Comparison of ENCODE assay signal across 25 cellular contexts in the genomic region with DNA sequence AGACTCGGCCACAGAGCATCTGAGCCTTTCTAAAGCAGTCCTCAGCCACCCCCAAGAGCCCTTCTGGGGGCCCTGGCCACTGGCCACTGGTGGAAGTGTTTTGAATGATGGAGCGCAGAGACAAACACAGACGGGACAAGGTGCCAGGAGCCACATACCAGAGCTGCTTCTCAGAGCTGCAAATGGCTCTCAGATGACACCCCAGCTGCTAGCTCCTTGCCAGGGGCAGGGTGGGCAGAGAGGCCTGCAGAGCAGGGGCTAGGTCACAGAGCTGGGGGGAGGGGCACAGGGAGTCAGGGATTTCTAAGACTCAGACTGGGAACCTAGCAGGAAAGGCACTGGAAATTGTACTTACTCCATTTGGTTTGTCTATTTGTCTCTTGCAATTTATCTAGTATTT. TPM values are rescaled to one million over a fixed set of nuclear protein-coding genes. Genes with fewer than 3 reads are reported as not detected.
DNase-seq lines count a peak whose midpoint lies in the region; ATAC-seq and TF ChIP-seq lines count a peak whose summit lies in the region.
"Had no signal": no experiment of that assay in that cellular context is flagged by ENCODE, and none has a peak within 500 bp of the region (broad histone marks: within the 10 kb centered on the region; RNA-seq: fewer than 3 reads in every experiment).

No MANE protein-coding gene starts in this region.

- H3K4me2 ChIP-seq in GM23248 (ENCODE audit: unreplicated experiment) = no peak overlapping the region

- no peak overlapping the region for H3K9ac ChIP-seq in GM23248

- H2AFZ ChIP-seq in GM23248 = no peak overlapping the region

- H3K4me1 ChIP-seq in BE2C (peaks cover 18% of the 10 kb centered on the region), GM23248 (ENCODE audit: insufficient read depth) (peaks cover 6% of the 10 kb centered on the region)
- H3K4me1 ChIP-seq: transverse colon had no signal

- no peaks in the 10 kb centered on the region for H3K9me2 ChIP-seq in GM23248 (ENCODE audit: insufficient read depth)

- H3K36me3 Mint-ChIP-seq in endothelial cell (ENCODE audit: low read depth, unreplicated experiment) (no peaks in the 10 kb centered on the region), nephron progenitor cell (ENCODE audit: low read depth) (no peaks in the 10 kb centered on the region)
- no peaks in the 10 kb centered on the region for H3K36me3 Mint-ChIP-seq in activated T-cell treated with anti-CD3 and anti-CD28 coated beads, Interleukin-2, amount 50 U/mL, for 24 hours (ENCODE audit: low read depth)
- H3K36me3 Mint-ChIP-seq: naive B cell had no signal

- H3K27me3 Mint-ChIP-seq in endothelial cell (ENCODE audit: unreplicated experiment) = peaks cover 8% of the 10 kb centered on the region
- H3K27me3 Mint-ChIP-seq in nephron progenitor cell (ENCODE audit: low read depth, poor library complexity) = peaks cover 3% of the 10 kb centered on the region
- no peaks in the 10 kb centered on the region for H3K27me3 Mint-ChIP-seq in activated T-cell treated with anti-CD3 and anti-CD28 coated beads, Interleukin-2, amount 50 U/mL, for 24 hours

- H3K79me2 ChIP-seq in GM23248 (ENCODE audit: insufficient read depth) = no peaks in the 10 kb centered on the region

- 29 to 30% methylated on average over 3 of the region's 3 CpGs for WGBS in GM23248 (ENCODE audit: low coverage in 1 of 2, low lambda C conversion rate in 2 of 2, missing lambda C conversion rate in 2 of 2), 2 experiments

- H3K27me3 ChIP-seq in BE2C (no peaks in the 10 kb centered on the region), GM23248 (replicated peaks; ENCODE audit: insufficient read depth) (peaks cover 26% of the 10 kb centered on the region)
- H3K27me3 ChIP-seq: transverse colon had no signal

- H3K4me3 ChIP-seq in BE2C (ENCODE audit: low read depth, low read length) = no peak overlapping the region
- no peak overlapping the region for H3K4me3 ChIP-seq in GM23248
- H3K4me3 ChIP-seq: K562, transverse colon had no signal

- TF ChIP-seq CTCF in BE2C (IDR thresholded peaks at IDR 0.05; ENCODE audit: low read depth, low read length) = no peak
- TF ChIP-seq CTCF in endothelial cell (IDR thresholded peaks at IDR 0.05; ENCODE audit: unreplicated experiment) = no peak
- no peak for TF ChIP-seq CTCF in nephron progenitor cell (IDR thresholded peaks at IDR 0.05)

- H3K9me3 ChIP-seq in BE2C (no peaks in the 10 kb centered on the region), GM23248 (ENCODE audit: low read depth) (no peaks in the 10 kb centered on the region)
- H3K9me3 ChIP-seq: transverse colon had no signal

- no peak overlapping the region for H3K27ac ChIP-seq in GM23248
- H3K27ac ChIP-seq: C4-2B had no signal

- peaks cover 80% of the 10 kb centered on the region for H3K4me1 Mint-ChIP-seq in endothelial cell (ENCODE audit: unreplicated experiment)
- peaks cover 84% of the 10 kb centered on the region for H3K4me1 Mint-ChIP-seq in nephron progenitor cell
- no peaks in the 10 kb centered on the region for H3K4me1 Mint-ChIP-seq in activated T-cell treated with anti-CD3 and anti-CD28 coated beads, Interleukin-2, amount 50 U/mL, for 24 hours (ENCODE audit: low read depth)

- no peaks in the 10 kb centered on the region for H3F3A ChIP-seq in GM23248 (ENCODE audit: insufficient read depth)

- H3K9me3 Mint-ChIP-seq in endothelial cell (ENCODE audit: unreplicated experiment) (no peaks in the 10 kb centered on the region), nephron progenitor cell (no peaks in the 10 kb centered on the region)
- H3K9me3 Mint-ChIP-seq in activated T-cell treated with anti-CD3 and anti-CD28 coated beads, Interleukin-2, amount 50 U/mL, for 24 hours = no peaks in the 10 kb centered on the region
- H3K9me3 Mint-ChIP-seq: activated T-cell treated with anti-CD3 and anti-CD28 coated beads, Interleukin-2, amount 50 U/mL, for 72 hours; naive B cell; stimulated activated naive CD8-positive, alpha-beta T cell treated with anti-CD3 and anti-CD28 coated beads, Interleukin-15, Interleukin-2, amounts not matched to agents 100 ng/mL and 50 ng/mL, for 24 hours; T-helper 1 cell treated with Interleukin-12 subunit alpha and Interleukin-12 subunit beta and Interleukin-4 antibody, amounts not matched to agents 30 μg/mL and 1 μg/mL, for 36 hours had no signal

- no peaks in the 10 kb centered on the region for H3K36me3 ChIP-seq in BE2C
- no peaks in the 10 kb centered on the region for H3K36me3 ChIP-seq in GM23248 (ENCODE audit: low read depth)
- H3K36me3 ChIP-seq: transverse colon had no signal

- DNase-seq in BE2C = peak; percentile 39
- DNase-seq in GM23248 = peak; percentile 57
- peak; percentile 30 for DNase-seq in endothelial cell (ENCODE audit: low spot score)
- peak; percentile 50 for DNase-seq in nephron progenitor cell
- DNase-seq in activated T-cell treated with anti-CD3 and anti-CD28 coated beads, Interleukin-2, amount 50 U/mL, for 24 hours = no peak
- DNase-seq in NCI-H146 treated with DMSO at 0.1 percent for 48 hours (lab: John Stamatoyannopoulos, UW; ENCODE audit: unreplicated experiment) = no peak
- DNase-seq in NCI-H2029 (lab: John Stamatoyannopoulos, UW) = no peak
- DNase-seq: activated CD4-positive, CD25-positive, alpha-beta regulatory T cell; activated CD8-positive, alpha-beta T cell treated with anti-CD3 and anti-CD28 coated beads, Interleukin-2, amount 10 ng/mL, durations not matched to agents 7 days and 5 days; activated naive CD4-positive, alpha-beta T cell treated with anti-CD3 and anti-CD28 coated beads, Interleukin-2, amount 50 U/mL, for 16 hours; activated T-cell treated with anti-CD3 and anti-CD28 coated beads, Interleukin-2, amount 50 U/mL, for 72 hours; DMS153; effector memory CD4-positive, alpha-beta T cell; naive B cell; NCI-H1930; NCI-H510A treated with DMSO at 0.1 percent for 48 hours; SHP77; stimulated activated CD4-positive, alpha-beta T cell treated with anti-CD3 and anti-CD28 coated beads, Interleukin-2, amount 100 ng/mL, for 24 hours; transverse colon had no signal

- H3K4me3 Mint-ChIP-seq in endothelial cell (ENCODE audit: unreplicated experiment) = peak overlapping the region; percentile 71
- peak overlapping the region; percentile 65 for H3K4me3 Mint-ChIP-seq in nephron progenitor cell
- no peak overlapping the region for H3K4me3 Mint-ChIP-seq in activated T-cell treated with anti-CD3 and anti-CD28 coated beads, Interleukin-2, amount 50 U/mL, for 24 hours
- H3K4me3 Mint-ChIP-seq: activated CD8-positive, alpha-beta T cell treated with anti-CD3 and anti-CD28 coated beads, Interleukin-2, amount 10 ng/mL, durations not matched to agents 7 days and 5 days; activated T-cell treated with anti-CD3 and anti-CD28 coated beads, Interleukin-2, amount 50 U/mL, for 72 hours; naive B cell; stimulated activated naive CD8-positive, alpha-beta T cell treated with anti-CD3 and anti-CD28 coated beads, Interleukin-15, Interleukin-2, amounts not matched to agents 100 ng/mL and 50 ng/mL, for 24 hours; T-helper 1 cell treated with Interleukin-12 subunit alpha and Interleukin-12 subunit beta and Interleukin-4 antibody, amounts not matched to agents 30 μg/mL and 1 μg/mL, for 36 hours had no signal

- no peaks in the 10 kb centered on the region for H4K20me1 ChIP-seq in GM23248 (ENCODE audit: insufficient read depth)

- ATAC-seq in HG03565 (IDR thresholded peaks at IDR 0.05; ENCODE audit: unreplicated experiment) = no peak
- ATAC-seq: activated CD8-positive, alpha-beta T cell treated with anti-CD3 and anti-CD28 coated beads, Interleukin-2, amount 10 ng/mL, durations not matched to agents 7 days and 5 days; activated T-cell treated with anti-CD3 and anti-CD28 coated beads, Interleukin-2, amount 50 U/mL, for 72 hours; K562 had no signal

- peak overlapping the region; percentile 99 for H3K27ac Mint-ChIP-seq in endothelial cell (ENCODE audit: unreplicated experiment)
- peak overlapping the region; percentile 100 for H3K27ac Mint-ChIP-seq in nephron progenitor cell
- no peak overlapping the region for H3K27ac Mint-ChIP-seq in activated T-cell treated with anti-CD3 and anti-CD28 coated beads, Interleukin-2, amount 50 U/mL, for 24 hours
- H3K27ac Mint-ChIP-seq: activated CD8-positive, alpha-beta T cell treated with anti-CD3 and anti-CD28 coated beads, Interleukin-2, amount 10 ng/mL, durations not matched to agents 7 days and 5 days; activated T-cell treated with anti-CD3 and anti-CD28 coated beads, Interleukin-2, amount 50 U/mL, for 72 hours; naive B cell; stimulated activated naive CD8-positive, alpha-beta T cell treated with anti-CD3 and anti-CD28 coated beads, Interleukin-15, Interleukin-2, amounts not matched to agents 100 ng/mL and 50 ng/mL, for 24 hours; T-helper 1 cell treated with Interleukin-12 subunit alpha and Interleukin-12 subunit beta and Interleukin-4 antibody, amounts not matched to agents 30 μg/mL and 1 μg/mL, for 36 hours had no signal

- in situ Hi-C loops in GM23248 (cut with MboI) = no loop called here

RNA-seq across cellular contexts. Expression of a gene that starts 30.4 kb away (rescaled TPM):
- 0.31 TPM for polyA plus RNA-seq in BE2C (2012; ENCODE audit: insufficient read depth, insufficient read length, low read depth)
- not detected in 2 replicates for total RNA-seq in GM23248 (2014; rRNA removed; shearing (Covaris generic))
- polyA plus RNA-seq in GM23248 (2016; fragmentation: Nextera tagmentation; extraction: Ambion mirVana) = not detected in 2 replicates
- total RNA-seq in endothelial cell (ENCODE audit: unreplicated experiment) = 17.3 TPM
- total RNA-seq: activated CD8-positive, alpha-beta T cell treated with anti-CD3 and anti-CD28 coated beads, Interleukin-2, amount 10 ng/mL, durations not matched to agents 7 days and 5 days; fibroblast of lung had no signal
- polyA plus RNA-seq: fibroblast of lung had no signal

Comparison
In these comparisons a context has a peak if more than half of its experiments do, and no peak if none do; other contexts are left out.
1. DNase-seq: peak in BE2C (single experiment), GM23248 (single experiment), endothelial cell (single experiment) and nephron progenitor cell (single experiment); none in activated T-cell treated with anti-CD3 and anti-CD28 coated beads, Interleukin-2, amount 50 U/mL, for 24 hours (single experiment), NCI-H146 treated with DMSO at 0.1 percent for 48 hours (single experiment) and NCI-H2029 (single experiment).
2. RNA of a gene that starts 30.4 kb away (total RNA-seq): 17.3 TPM in endothelial cell (single experiment); not detected in GM23248; every median in the first group is over 10 times any median in the second.